25 cellular contexts compared by ENCODE assay signal in genomic region chr1:241202321-241202845, GRCh38.
DNase-seq lines count a peak whose midpoint lies in the region; TF ChIP-seq lines count a peak whose summit lies in the region.
"Had no signal": no experiment of that assay in that cellular context is flagged by ENCODE, and none has a peak within 500 bp of the region (broad histone marks: within the 10 kb centered on the region; RNA-seq: fewer than 3 reads in every experiment).

No MANE protein-coding gene starts in this region.

- no peaks in the 10 kb centered on the region for H3K9me2 ChIP-seq in hepatocyte (replicated peaks; ENCODE audit: insufficient read depth)

- no peaks in the 10 kb centered on the region for H3K27me3 Mint-ChIP-seq in nephron (ENCODE audit: low read depth)
- H3K27me3 Mint-ChIP-seq: activated CD4-positive, alpha-beta T cell treated with anti-CD3 and anti-CD28 coated beads, Interleukin-2, amount 10 ng/mL, durations not matched to agents 24 days and 14 days; activated naive CD8-positive, alpha-beta T cell treated with anti-CD3 and anti-CD28 coated beads, Interleukin-2, amount 10 ng/mL, durations not matched to agents 7 days and 5 days had no signal

- peaks cover 6% of the 10 kb centered on the region for H3K9me3 Mint-ChIP-seq in nephron
- H3K9me3 Mint-ChIP-seq: activated CD4-positive, alpha-beta T cell treated with anti-CD3 and anti-CD28 coated beads, Interleukin-2, amount 10 ng/mL, durations not matched to agents 24 days and 14 days; activated naive CD8-positive, alpha-beta T cell treated with anti-CD3 and anti-CD28 coated beads, Interleukin-2, amount 10 ng/mL, durations not matched to agents 7 days and 5 days had no signal

- DNase-seq in DMS53 (lab: John Stamatoyannopoulos, UW) (peak; percentile 15), DMS53 treated with DMSO at 0.1 percent for 48 hours (lab: John Stamatoyannopoulos, UW; ENCODE audit: unreplicated experiment) (no peak), hepatocyte (ENCODE audit: low spot score) (peak; percentile 74), GOT3 (lab: John Stamatoyannopoulos, UW) (no peak), uterus (no peak), NCI-H146 treated with DMSO at 0.1 percent for 48 hours (lab: John Stamatoyannopoulos, UW; ENCODE audit: unreplicated experiment) (no peak), DMS153 (lab: John Stamatoyannopoulos, UW) (no peak)
- DNase-seq: activated CD4-positive, alpha-beta T cell treated with anti-CD3 and anti-CD28 coated beads, Interleukin-2, amount 10 ng/mL, durations not matched to agents 24 days and 14 days; activated naive CD8-positive, alpha-beta T cell treated with anti-CD3 and anti-CD28 coated beads, Interleukin-2, amount 10 ng/mL, durations not matched to agents 7 days and 5 days; cerebellar nuclear complex; effector CD4-positive, alpha-beta T cell; hypothalamus; mesenchymal stem cell; MM.1S; natural killer cell; NCI-H1436 treated with DMSO at 0.1 percent for 48 hours; NCI-H524; stimulated activated CD4-positive, alpha-beta T cell treated with anti-CD3 and anti-CD28 coated beads, Interleukin-1b, Interleukin-23, amount 100 ng/mL, for 48 hours had no signal

- H3K36me3 Mint-ChIP-seq in nephron (ENCODE audit: low read depth), result no peaks in the 10 kb centered on the region
- H3K36me3 Mint-ChIP-seq: activated naive CD8-positive, alpha-beta T cell treated with anti-CD3 and anti-CD28 coated beads, Interleukin-2, amount 10 ng/mL, durations not matched to agents 7 days and 5 days; natural killer cell had no signal

- TF ChIP-seq POLR2A in uterus (IDR thresholded peaks at IDR 0.05), result no peak

- TF ChIP-seq CTCF in hepatocyte (IDR thresholded peaks at IDR 0.05; ENCODE audit: poor library complexity), result no peak
- no peak for TF ChIP-seq CTCF in nephron (IDR thresholded peaks at IDR 0.05; ENCODE audit: unreplicated experiment in 3 of 3)
- TF ChIP-seq CTCF in uterus (IDR thresholded peaks at IDR 0.05), result no peak

- peaks cover 8% of the 10 kb centered on the region for H3K4me1 Mint-ChIP-seq in nephron
- H3K4me1 Mint-ChIP-seq: activated CD4-positive, alpha-beta T cell treated with anti-CD3 and anti-CD28 coated beads, Interleukin-2, amount 10 ng/mL, durations not matched to agents 24 days and 14 days; activated naive CD8-positive, alpha-beta T cell treated with anti-CD3 and anti-CD28 coated beads, Interleukin-2, amount 10 ng/mL, durations not matched to agents 7 days and 5 days; natural killer cell had no signal

- no peaks in the 10 kb centered on the region for H3K79me2 ChIP-seq in hepatocyte

- no peaks in the 10 kb centered on the region for H4K20me1 ChIP-seq in hepatocyte (ENCODE audit: insufficient read depth, poor library complexity, severe bottlenecking)

- H3K27me3 ChIP-seq in hepatocyte (no peaks in the 10 kb centered on the region), uterus (no peaks in the 10 kb centered on the region)
- H3K27me3 ChIP-seq: SJSA1, suprapubic skin had no signal

- H2AFZ ChIP-seq in hepatocyte, result peak overlapping the region; percentile 23

- H3K4me3 ChIP-seq in hepatocyte (no peak overlapping the region), uterus (no peak overlapping the region)
- H3K4me3 ChIP-seq: K562, prostate gland, SJSA1, suprapubic skin had no signal

- H3K27ac Mint-ChIP-seq in nephron, result peak overlapping the region; percentile 30 to 76 (median 42)
- H3K27ac Mint-ChIP-seq: activated CD4-positive, alpha-beta T cell treated with anti-CD3 and anti-CD28 coated beads, Interleukin-2, amount 10 ng/mL, durations not matched to agents 24 days and 14 days; activated naive CD8-positive, alpha-beta T cell treated with anti-CD3 and anti-CD28 coated beads, Interleukin-2, amount 10 ng/mL, durations not matched to agents 7 days and 5 days; natural killer cell had no signal

- H3K27ac ChIP-seq in hepatocyte (peak overlapping the region; percentile 91), uterus (no peak overlapping the region)
- H3K27ac ChIP-seq: 22Rv1, HL-60, prostate gland, SJSA1, suprapubic skin had no signal

- whole genome bisulfite sequencing in hepatocyte (ENCODE audit: low lambda C conversion rate, missing lambda C conversion rate), result 9% methylated on average over 5 of the region's 5 CpGs

- peak overlapping the region; percentile 32 for H3K4me2 ChIP-seq in hepatocyte

- no peak overlapping the region for H3K4me3 Mint-ChIP-seq in nephron
- H3K4me3 Mint-ChIP-seq: activated CD4-positive, alpha-beta T cell treated with anti-CD3 and anti-CD28 coated beads, Interleukin-2, amount 10 ng/mL, durations not matched to agents 24 days and 14 days; activated naive CD8-positive, alpha-beta T cell treated with anti-CD3 and anti-CD28 coated beads, Interleukin-2, amount 10 ng/mL, durations not matched to agents 7 days and 5 days; natural killer cell had no signal

- H3K4me1 ChIP-seq in hepatocyte (ENCODE audit: insufficient read depth), result peaks cover 25% of the 10 kb centered on the region
- no peaks in the 10 kb centered on the region for H3K4me1 ChIP-seq in uterus
- H3K4me1 ChIP-seq: prostate gland, SJSA1, suprapubic skin had no signal

- H3K9me3 ChIP-seq in hepatocyte (ENCODE audit: low read depth) (no peaks in the 10 kb centered on the region), uterus (no peaks in the 10 kb centered on the region)
- H3K9me3 ChIP-seq: prostate gland, SJSA1, suprapubic skin had no signal

- no peaks in the 10 kb centered on the region for H3K36me3 ChIP-seq in hepatocyte (replicated peaks; ENCODE audit: insufficient read depth, low read depth)
- H3K36me3 ChIP-seq in uterus, result no peaks in the 10 kb centered on the region
- H3K36me3 ChIP-seq: prostate gland, SJSA1, suprapubic skin had no signal

- intact Hi-C loops in uterus (cut with DNase I; ENCODE audit: low total_unique reads), result no loop called here

Comparison
In these comparisons a context has a peak if more than half of its experiments do, and no peak if none do; other contexts are left out.
1. DNase-seq: peak in DMS53 (single experiment) and hepatocyte (single experiment); none in DMS53 treated with DMSO at 0.1 percent for 48 hours (single experiment), GOT3 (single experiment), uterus (0 of 2), NCI-H146 treated with DMSO at 0.1 percent for 48 hours (single experiment) and DMS153 (single experiment).